8 cellular contexts compared by ENCODE assay signal in the genomic region with DNA sequence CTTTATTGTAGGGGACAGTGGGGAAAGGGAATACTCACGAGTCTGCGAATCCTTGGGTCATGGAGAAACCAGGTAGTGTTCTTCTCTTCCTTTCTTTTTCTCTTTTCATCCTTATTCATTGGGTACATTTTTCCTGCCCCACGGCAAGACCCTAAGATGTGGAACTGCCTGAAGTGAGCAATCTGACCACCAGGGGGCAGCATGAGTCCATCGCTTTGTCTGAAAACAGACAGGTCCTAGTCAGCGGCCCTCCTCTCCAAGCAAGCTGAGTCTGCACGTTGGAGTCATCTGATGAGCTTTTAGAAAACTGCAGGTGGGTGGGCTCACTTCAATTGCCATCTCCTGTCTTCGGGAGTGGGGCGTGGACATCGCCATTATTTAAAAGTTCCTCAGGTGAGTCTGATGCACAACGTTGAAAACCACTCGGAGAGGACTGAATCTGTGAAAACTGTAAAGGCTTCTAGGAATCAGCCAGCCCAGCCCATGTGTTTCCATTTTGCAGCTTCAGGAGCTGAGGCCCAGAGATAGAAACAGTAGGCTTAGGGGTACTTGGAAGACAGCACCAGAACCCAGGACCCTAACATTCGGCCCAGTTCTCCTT. TPM values are rescaled to one million over a fixed set of nuclear protein-coding genes. Genes with fewer than 3 reads are reported as not detected.
A peak's percentile ranks its signal among the peaks of the same experiment; 100 is the strongest.
DNase-seq lines count a peak whose midpoint lies in the region; ATAC-seq and TF ChIP-seq lines count a peak whose summit lies in the region.

No MANE protein-coding gene starts in this region.

- peak; percentile 66 for ATAC-seq in HG02885 (IDR thresholded peaks at IDR 0.05; ENCODE audit: poor library complexity, unreplicated experiment)
- ATAC-seq in HG02870 (IDR thresholded peaks at IDR 0.05; ENCODE audit: unreplicated experiment) = no peak

- peak; percentile 89 for DNase-seq in G401 (ENCODE audit: low spot score)
- peak; percentile 79 for DNase-seq in NCI-H2196 (lab: John Stamatoyannopoulos, UW; ENCODE audit: unreplicated experiment)
- peak; percentile 65 to 87 for DNase-seq in T47D (ENCODE audit: low read depth in 1 of 2, low spot score in 1 of 2)
- DNase-seq in inferior parietal cortex (ENCODE audit: extremely low spot score) = peak; percentile 94
- DNase-seq in stimulated activated CD4-positive, alpha-beta T cell treated with anti-CD3 and anti-CD28 coated beads, Interleukin-15, amount 100 ng/mL, for 24 hours = peak; percentile 90

- H3K27ac ChIP-seq in VCaP = no peak overlapping the region

- in situ Hi-C loops in G401 (cut with HindIII; ENCODE audit: low sequenced_read_pairs) = no loop called here
- in situ Hi-C loops in T47D (cut with HindIII; ENCODE audit: low pct_unique_long_range_greater_than_20kb, low sequenced_read_pairs) = no loop called here

- TF ChIP-seq CTCF in VCaP (conservative IDR thresholded peaks at IDR 0.05) = peak; percentile 92

RNA-seq across cellular contexts. Expression of a gene that starts 34.0 kb away (rescaled TPM):
- total RNA-seq in G401 (2014; rRNA removed; shearing (Covaris generic)) = 16.7 and 25.5 TPM in 2 replicates
